8 cellular contexts compared by ENCODE assay signal in the genomic region with DNA sequence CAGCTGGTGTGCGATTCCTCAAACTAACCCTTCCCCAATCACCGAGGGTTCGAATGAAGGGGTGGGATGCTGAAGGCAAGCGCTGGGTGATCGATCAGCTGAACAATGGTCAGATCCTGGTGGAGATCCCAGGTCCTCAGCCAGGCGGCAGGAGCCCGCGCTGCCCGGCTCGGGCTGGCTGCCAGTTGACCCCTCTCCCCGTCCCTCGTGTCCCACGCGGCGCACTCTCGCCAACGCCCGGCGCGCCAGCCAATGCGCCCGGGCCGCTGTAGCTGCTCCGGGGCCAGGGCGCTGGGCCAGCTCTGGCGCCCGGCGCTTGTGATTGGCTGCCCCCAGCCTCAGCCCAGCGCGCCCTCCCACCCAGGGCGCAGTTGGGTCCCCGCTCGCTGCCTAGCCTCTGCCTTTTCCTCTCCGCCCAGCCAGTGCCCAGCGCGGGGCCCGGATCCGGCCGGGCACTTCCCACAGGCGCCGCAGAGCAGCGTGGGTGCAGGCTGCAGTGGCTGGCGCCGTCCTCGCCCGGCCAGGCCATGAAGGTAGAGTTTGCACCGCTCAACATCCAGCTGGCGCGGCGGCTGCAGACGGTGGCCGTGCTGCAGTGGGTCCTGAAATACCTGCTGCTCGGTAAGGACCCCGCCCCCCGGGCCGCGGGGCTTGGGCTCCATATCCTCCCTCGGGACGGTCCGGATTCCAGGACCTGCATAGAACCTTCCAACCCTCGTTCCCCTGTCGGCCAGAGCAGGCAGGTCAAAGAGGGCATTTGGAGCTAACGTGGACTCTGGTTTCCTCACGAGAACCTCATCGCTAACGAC. TPM values are rescaled to one million over a fixed set of nuclear protein-coding genes. Genes with fewer than 3 reads are reported as not detected.
DNase-seq lines count a peak whose midpoint lies in the region; ATAC-seq and TF ChIP-seq lines count a peak whose summit lies in the region.

A gene with protein sequence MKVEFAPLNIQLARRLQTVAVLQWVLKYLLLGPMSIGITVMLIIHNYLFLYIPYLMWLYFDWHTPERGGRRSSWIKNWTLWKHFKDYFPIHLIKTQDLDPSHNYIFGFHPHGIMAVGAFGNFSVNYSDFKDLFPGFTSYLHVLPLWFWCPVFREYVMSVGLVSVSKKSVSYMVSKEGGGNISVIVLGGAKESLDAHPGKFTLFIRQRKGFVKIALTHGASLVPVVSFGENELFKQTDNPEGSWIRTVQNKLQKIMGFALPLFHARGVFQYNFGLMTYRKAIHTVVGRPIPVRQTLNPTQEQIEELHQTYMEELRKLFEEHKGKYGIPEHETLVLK (plus strand): TSS at position 400 of the 809 bp plus-strand sequence. CDS start 128 bp downstream, at position 528.

- no peaks in the 10 kb centered on the region for H3K9me3 ChIP-seq in CD4-positive, CD25-positive, alpha-beta regulatory T cell (ENCODE audit: control insufficient read depth in 2 of 2, low read length in 2 of 2)
- H3K9me3 ChIP-seq in right atrium auricular region (no peaks in the 10 kb centered on the region), trophoblast cell (ENCODE audit: insufficient read depth, low read depth, low read length) (no peaks in the 10 kb centered on the region)

- H2BK12ac ChIP-seq in trophoblast cell (ENCODE audit: low read length) = no peak within 1 kb of the TSS

- peaks cover 41% of the 10 kb centered on the region for H3K27me3 ChIP-seq in CD4-positive, CD25-positive, alpha-beta regulatory T cell (ENCODE audit: control insufficient read depth, insufficient read depth, low read length)
- H3K27me3 ChIP-seq in right atrium auricular region (no peaks in the 10 kb centered on the region), trophoblast cell (ENCODE audit: insufficient read depth, low read length) (peaks cover 5% of the 10 kb centered on the region)

- H3K4me1 Mint-ChIP-seq in CD4-positive, CD25-positive, alpha-beta regulatory T cell = peaks cover 0 to 9% (median 5%) of the 10 kb centered on the region in 4 donors
- H3K4me1 Mint-ChIP-seq in activated naive CD8-positive, alpha-beta T cell treated with anti-CD3 and anti-CD28 coated beads for 36 hours = peaks cover 5% of the 10 kb centered on the region

- H3K18ac ChIP-seq in trophoblast cell (ENCODE audit: low read length) = no peak within 1 kb of the TSS

- no peak within 1 kb of the TSS for H3K14ac ChIP-seq in trophoblast cell (ENCODE audit: low read length)

- H3K36me3 ChIP-seq in CD4-positive, CD25-positive, alpha-beta regulatory T cell (ENCODE audit: control insufficient read depth, insufficient read depth, low read length) = no peaks in the 10 kb centered on the region
- H3K36me3 ChIP-seq in right atrium auricular region (no peaks in the 10 kb centered on the region), trophoblast cell (ENCODE audit: control insufficient read depth in 1 of 2, insufficient read depth in 2 of 2, low read length in 2 of 2) (no peaks in the 10 kb centered on the region)

- H3K79me1 ChIP-seq in trophoblast cell (ENCODE audit: low read length) = no peaks in the 10 kb centered on the region

- peak within 1 kb of the TSS; percentile 15 for H4K8ac ChIP-seq in trophoblast cell (ENCODE audit: low read depth, low read length)

- no peak within 1 kb of the TSS for H3K23ac ChIP-seq in trophoblast cell (ENCODE audit: low read length)

- H3K4me3 ChIP-seq in CD4-positive, CD25-positive, alpha-beta regulatory T cell (ENCODE audit: low read depth, low read length) = no peak within 1 kb of the TSS
- H3K4me3 ChIP-seq in right atrium auricular region = peak within 1 kb of the TSS; percentile 35 to 49
- peak within 1 kb of the TSS; percentile 68 for H3K4me3 ChIP-seq in trophoblast cell (ENCODE audit: low read depth, low read length)

- no peaks in the 10 kb centered on the region for H3K79me2 ChIP-seq in trophoblast cell (ENCODE audit: control insufficient read depth, insufficient read depth, low read length, poor library complexity)

- no peak within 1 kb of the TSS for H3K27ac ChIP-seq in CD4-positive, CD25-positive, alpha-beta regulatory T cell (ENCODE audit: insufficient read depth, low read length, poor library complexity, severe bottlenecking)
- H3K27ac ChIP-seq in right atrium auricular region (no peak within 1 kb of the TSS), trophoblast cell (ENCODE audit: low read depth, low read length) (peak within 1 kb of the TSS; percentile 14)

- H4K91ac ChIP-seq in trophoblast cell (ENCODE audit: low read depth, low read length) = peak within 1 kb of the TSS; percentile 17

- no peak within 1 kb of the TSS for H2BK5ac ChIP-seq in trophoblast cell (ENCODE audit: low read depth, low read length, poor library complexity)

- no peaks in the 10 kb centered on the region for H3K36me3 Mint-ChIP-seq in CD4-positive, CD25-positive, alpha-beta regulatory T cell
- no peaks in the 10 kb centered on the region for H3K36me3 Mint-ChIP-seq in activated naive CD8-positive, alpha-beta T cell treated with anti-CD3 and anti-CD28 coated beads for 36 hours

- no peak within 1 kb of the TSS for H2AK5ac ChIP-seq in trophoblast cell (ENCODE audit: low read length)

- peak within 1 kb of the TSS; percentile 93 for H2AFZ ChIP-seq in trophoblast cell (ENCODE audit: insufficient read depth, low read length, poor library complexity)

- H3K4me1 ChIP-seq in CD4-positive, CD25-positive, alpha-beta regulatory T cell (ENCODE audit: control insufficient read depth, insufficient read depth, low read length, poor library complexity, severe bottlenecking) = no peaks in the 10 kb centered on the region
- peaks cover 0 to 13% of the 10 kb centered on the region in 2 donors for H3K4me1 ChIP-seq in right atrium auricular region
- H3K4me1 ChIP-seq in trophoblast cell (ENCODE audit: control insufficient read depth in 1 of 2, insufficient read depth in 2 of 2, low read length in 2 of 2) = peaks cover 9 to 18% of the 10 kb centered on the region in 2 experiments

- peak within 1 kb of the TSS; percentile 9 for H2BK120ac ChIP-seq in trophoblast cell (ENCODE audit: insufficient read depth, low read length, poor library complexity)

- H3K4me3 Mint-ChIP-seq in CD4-positive, CD25-positive, alpha-beta regulatory T cell = peak within 1 kb of the TSS in 3 of 4 donors; percentile 16 to 60 (median 44)
- peak within 1 kb of the TSS; percentile 47 for H3K4me3 Mint-ChIP-seq in activated naive CD8-positive, alpha-beta T cell treated with anti-CD3 and anti-CD28 coated beads for 36 hours

- H3K9ac ChIP-seq in trophoblast cell (ENCODE audit: low read length) = no peak within 1 kb of the TSS

- H3K9me3 Mint-ChIP-seq in CD4-positive, CD25-positive, alpha-beta regulatory T cell = peaks cover 0 to 2% (median 0%) of the 10 kb centered on the region in 7 donors
- H3K9me3 Mint-ChIP-seq in activated naive CD8-positive, alpha-beta T cell treated with anti-CD3 and anti-CD28 coated beads for 36 hours = no peaks in the 10 kb centered on the region

- H3K27me3 Mint-ChIP-seq in CD4-positive, CD25-positive, alpha-beta regulatory T cell = peaks cover 66% of the 10 kb centered on the region
- H3K27me3 Mint-ChIP-seq in activated naive CD8-positive, alpha-beta T cell treated with anti-CD3 and anti-CD28 coated beads for 36 hours = peaks cover 66% of the 10 kb centered on the region

- peak in 1 of 2 donors; percentile 14 for ATAC-seq in CD4-positive, CD25-positive, alpha-beta regulatory T cell (ENCODE audit: low read depth in 2 of 2)
- ATAC-seq in HG03064 (IDR thresholded peaks at IDR 0.05; ENCODE audit: low read depth, unreplicated experiment) (peak; percentile 54), HG03039 (IDR thresholded peaks at IDR 0.05; ENCODE audit: unreplicated experiment) (no peak)

- TF ChIP-seq CTCF in right atrium auricular region (IDR thresholded peaks at IDR 0.05) (peak in 1 of 2 donors; percentile 9), GM10266 (IDR thresholded peaks at IDR 0.05; ENCODE audit: control insufficient read depth, insufficient read depth, low read depth, missing control alignments) (no peak)

- WGBS in trophoblast cell (ENCODE audit: extremely low coverage, insufficient coverage, insufficient read length) = no CpG with 5 or more reads among the region's 66 CpGs

- H3K27ac Mint-ChIP-seq in CD4-positive, CD25-positive, alpha-beta regulatory T cell = no peak within 1 kb of the TSS
- H3K27ac Mint-ChIP-seq in activated naive CD8-positive, alpha-beta T cell treated with anti-CD3 and anti-CD28 coated beads for 36 hours = no peak within 1 kb of the TSS

- H4K12ac ChIP-seq in trophoblast cell (ENCODE audit: low read depth, low read length) = no peak within 1 kb of the TSS

- peak within 1 kb of the TSS; percentile 98 for H3K4me2 ChIP-seq in trophoblast cell (ENCODE audit: low read length)

- no peak within 1 kb of the TSS for H3K4ac ChIP-seq in trophoblast cell (ENCODE audit: low read depth, low read length)

- no peak for DNase-seq in CD4-positive, CD25-positive, alpha-beta regulatory T cell
- peak; percentile 15 for DNase-seq in activated naive CD8-positive, alpha-beta T cell treated with anti-CD3 and anti-CD28 coated beads for 36 hours
- no peak for DNase-seq in right atrium auricular region (ENCODE audit: low spot score)
- peak in 1 of 2 donors; percentile 38 for DNase-seq in trophoblast cell
- no peak for DNase-seq in superior temporal gyrus (ENCODE audit: extremely low spot score)
- no peak for DNase-seq in GM10266 (ENCODE audit: extremely low spot score)

RNA-seq across cellular contexts. Expression of the gene that starts here (rescaled TPM):
- total RNA-seq in CD4-positive, CD25-positive, alpha-beta regulatory T cell = not detected
- polyA plus RNA-seq in CD4-positive, CD25-positive, alpha-beta regulatory T cell = not detected
- not detected for total RNA-seq in activated naive CD8-positive, alpha-beta T cell treated with anti-CD3 and anti-CD28 coated beads for 36 hours
- not detected for total RNA-seq in right atrium auricular region
- not detected in 2 replicates for polyA plus RNA-seq in trophoblast cell (2013)

Comparison
In these comparisons a context has a peak if more than half of its experiments do, and no peak if none do; other contexts are left out.
1. Peak in DNase-seq in activated naive CD8-positive, alpha-beta T cell treated with anti-CD3 and anti-CD28 coated beads for 36 hours; RNA of the gene not detected or under 1 TPM.